8 cellular contexts compared by ENCODE assay signal in genomic region chr19:53424968-53425597, GRCh38. TPM values are rescaled to one million over a fixed set of nuclear protein-coding genes. Genes with fewer than 3 reads are reported as not detected.
DNase-seq lines count a peak whose midpoint lies in the region; ATAC-seq, FAIRE-seq and TF ChIP-seq lines count a peak whose summit lies in the region.

No MANE protein-coding gene starts in this region.

- no peaks in the 10 kb centered on the region for H3K9me3 ChIP-seq in CD8-positive, alpha-beta memory T cell (ENCODE audit: low read length)
- no peaks in the 10 kb centered on the region for H3K9me3 ChIP-seq in astrocyte (ENCODE audit: insufficient read depth, low read depth, low read length)
- H3K9me3 ChIP-seq in hepatocyte (ENCODE audit: low read depth) = no peaks in the 10 kb centered on the region
- H3K9me3 ChIP-seq in sigmoid colon = no peaks in the 10 kb centered on the region

- no peaks in the 10 kb centered on the region for H3K36me3 ChIP-seq in CD8-positive, alpha-beta memory T cell (ENCODE audit: insufficient read depth, low read length)
- no peaks in the 10 kb centered on the region for H3K36me3 ChIP-seq in astrocyte (ENCODE audit: insufficient read depth, low read length)
- H3K36me3 ChIP-seq in hepatocyte (replicated peaks; ENCODE audit: insufficient read depth, low read depth) = no peaks in the 10 kb centered on the region
- no peaks in the 10 kb centered on the region for H3K36me3 ChIP-seq in sigmoid colon

- no peak overlapping the region for H3K9ac ChIP-seq in astrocyte (ENCODE audit: low read length)

- no peak for TF ChIP-seq POLR2A in sigmoid colon (IDR thresholded peaks at IDR 0.05)

- POLR2A ChIA-PET in CD8-positive, alpha-beta memory T cell (lab: Charles Lee) = no interaction called here

- no peak overlapping the region for H3K27ac ChIP-seq in CD8-positive, alpha-beta memory T cell (ENCODE audit: low read depth, low read length)
- H3K27ac ChIP-seq in astrocyte (ENCODE audit: low read depth, low read length) = no peak overlapping the region
- H3K27ac ChIP-seq in hepatocyte = no peak overlapping the region
- H3K27ac ChIP-seq in sigmoid colon = no peak overlapping the region

- no peaks in the 10 kb centered on the region for H3K27me3 Mint-ChIP-seq in CD8-positive, alpha-beta memory T cell
- no peaks in the 10 kb centered on the region for H3K27me3 Mint-ChIP-seq in astrocyte (ENCODE audit: low read depth, unreplicated experiment)

- H3K9me3 Mint-ChIP-seq in CD8-positive, alpha-beta memory T cell = peaks cover 0 to 10% (median 2%) of the 10 kb centered on the region in 5 donors
- H3K9me3 Mint-ChIP-seq in astrocyte (ENCODE audit: unreplicated experiment) = no peaks in the 10 kb centered on the region

- intact Hi-C loops in sigmoid colon (cut with DNase I) = no loop called here

- DNase-seq in CD8-positive, alpha-beta memory T cell = peak; percentile 47 to 74 (median 53)
- DNase-seq in LHCN-M2 (ENCODE audit: low read depth) (peak; percentile 52), T-helper 2 cell (peak; percentile 17 to 57 (median 42)), astrocyte (ENCODE audit: low read depth) (peak; percentile 29), hepatocyte (ENCODE audit: low spot score) (peak; percentile 90), sigmoid colon (peak; percentile 91)

- H3K9me2 ChIP-seq in hepatocyte (replicated peaks; ENCODE audit: insufficient read depth) = no peaks in the 10 kb centered on the region

- H4K20me1 ChIP-seq in astrocyte (ENCODE audit: insufficient read depth, low read length) (no peaks in the 10 kb centered on the region), hepatocyte (ENCODE audit: insufficient read depth, poor library complexity, severe bottlenecking) (no peaks in the 10 kb centered on the region)

- H3K4me3 Mint-ChIP-seq in CD8-positive, alpha-beta memory T cell = no peak overlapping the region
- H3K4me3 Mint-ChIP-seq in astrocyte (ENCODE audit: unreplicated experiment) = no peak overlapping the region

- no peak overlapping the region for H3K4me2 ChIP-seq in astrocyte (ENCODE audit: low read length)
- H3K4me2 ChIP-seq in hepatocyte = peak overlapping the region; percentile 43

- H3K4me1 ChIP-seq in CD8-positive, alpha-beta memory T cell (ENCODE audit: insufficient read depth, low read length) = no peaks in the 10 kb centered on the region
- H3K4me1 ChIP-seq in astrocyte (ENCODE audit: insufficient read depth, low read length) (no peaks in the 10 kb centered on the region), hepatocyte (ENCODE audit: insufficient read depth) (peaks cover 9% of the 10 kb centered on the region), sigmoid colon (peaks cover 0 to 4% (median 0%) of the 10 kb centered on the region in 4 donors)

- H3K79me2 ChIP-seq in astrocyte (ENCODE audit: insufficient read depth, low read length) (no peaks in the 10 kb centered on the region), hepatocyte (no peaks in the 10 kb centered on the region)

- peaks cover 0 to 3% (median 0%) of the 10 kb centered on the region in 3 donors for H3K4me1 Mint-ChIP-seq in CD8-positive, alpha-beta memory T cell
- no peaks in the 10 kb centered on the region for H3K4me1 Mint-ChIP-seq in astrocyte (ENCODE audit: low read depth, unreplicated experiment)

- H3K36me3 Mint-ChIP-seq in CD8-positive, alpha-beta memory T cell = no peaks in the 10 kb centered on the region
- peaks cover 2% of the 10 kb centered on the region for H3K36me3 Mint-ChIP-seq in astrocyte (ENCODE audit: low read depth, unreplicated experiment)

- H2AFZ ChIP-seq in astrocyte (ENCODE audit: low read depth, low read length) (no peak overlapping the region), hepatocyte (no peak overlapping the region)

- CTCF ChIA-PET in CD8-positive, alpha-beta memory T cell (lab: Charles Lee) = interaction anchor here (0.8 to 1.7 kb wide), 11 partner anchors 10 to 416 kb away, joined by 3 to 7 read pairs (median 4); no protein-coding TSS in a partner anchor

- H3K4me3 ChIP-seq in CD8-positive, alpha-beta memory T cell (ENCODE audit: low read length) = no peak overlapping the region
- no peak overlapping the region for H3K4me3 ChIP-seq in astrocyte (ENCODE audit: insufficient read depth, low read depth, low read length)
- no peak overlapping the region for H3K4me3 ChIP-seq in hepatocyte
- no peak overlapping the region for H3K4me3 ChIP-seq in sigmoid colon

- no peak for TF ChIP-seq EP300 in sigmoid colon (IDR thresholded peaks at IDR 0.05)

- H3K27me3 ChIP-seq in CD8-positive, alpha-beta memory T cell (ENCODE audit: insufficient read depth, low read length, poor library complexity, severe bottlenecking) = no peaks in the 10 kb centered on the region
- H3K27me3 ChIP-seq in astrocyte (ENCODE audit: insufficient read depth, low read length) (no peaks in the 10 kb centered on the region), hepatocyte (no peaks in the 10 kb centered on the region), sigmoid colon (no peaks in the 10 kb centered on the region)

- peak; percentile 46 for TF ChIP-seq CTCF in astrocyte (IDR thresholded peaks at IDR 0.05; ENCODE audit: insufficient read depth, low read depth, low read length)
- peak; percentile 81 for TF ChIP-seq CTCF in hepatocyte (IDR thresholded peaks at IDR 0.05; ENCODE audit: poor library complexity)
- peak; percentile 42 to 76 (median 64) for TF ChIP-seq CTCF in sigmoid colon (IDR thresholded peaks at IDR 0.05)

- no peak for FAIRE-seq in astrocyte (lab: Jason Lieb, UNC)

- ATAC-seq in GM18861 (IDR thresholded peaks at IDR 0.05; ENCODE audit: unreplicated experiment) (no peak), GM21360 (IDR thresholded peaks at IDR 0.05; ENCODE audit: unreplicated experiment) (no peak)

- H3K27ac Mint-ChIP-seq in CD8-positive, alpha-beta memory T cell = peak overlapping the region in 1 of 8 donors; percentile 63
- no peak overlapping the region for H3K27ac Mint-ChIP-seq in astrocyte (ENCODE audit: unreplicated experiment)

- 28% methylated on average over 9 of the region's 9 CpGs for WGBS in hepatocyte (ENCODE audit: low lambda C conversion rate, missing lambda C conversion rate)
- WGBS in sigmoid colon, 2 donors = 29 to 33% methylated on average over 9 of the region's 9 CpGs

RNA-seq across cellular contexts. Expression of gene ZNF761, which starts 6.7 kb away (rescaled TPM):
- total RNA-seq in CD8-positive, alpha-beta memory T cell = 10 to 100 TPM in 1 of 2 experiments, 1 to 10 TPM in 1; 8.9 to 10.6 TPM
- polyA plus RNA-seq in CD8-positive, alpha-beta memory T cell = 10.6 TPM
- 11.8 and 16.1 TPM in 2 replicates for total RNA-seq in LHCN-M2 (2014; rRNA removed)
- polyA plus RNA-seq in LHCN-M2 (2012) = 3.6 TPM
- total RNA-seq in astrocyte = 10.3 and 11.3 TPM in 2 replicates
- 27.7 and 28.1 TPM in 2 replicates for total RNA-seq in hepatocyte
- polyA plus RNA-seq in hepatocyte = 11.5 and 13.5 TPM in 2 replicates
- total RNA-seq in sigmoid colon = 10 to 100 TPM in 3 of 4 donors, 1 to 10 TPM in 1; 6.5 to 12.5 (median 11.0) TPM
- 1 to 10 TPM; 3.5 to 7.8 (median 6.7) TPM for polyA plus RNA-seq in sigmoid colon

RNA-seq across cellular contexts. Expression of gene ZNF765, which starts 30.1 kb away (rescaled TPM):
- 10 to 100 TPM; 10.1 to 10.5 TPM for total RNA-seq in CD8-positive, alpha-beta memory T cell
- 10.0 TPM for polyA plus RNA-seq in CD8-positive, alpha-beta memory T cell
- 11.3 and 15.8 TPM in 2 replicates for total RNA-seq in LHCN-M2 (2014; rRNA removed)
- 3.1 TPM for polyA plus RNA-seq in LHCN-M2 (2012)
- total RNA-seq in astrocyte = 7.5 and 8.9 TPM in 2 replicates
- 16.4 and 24.5 TPM in 2 replicates for total RNA-seq in hepatocyte
- 9.3 and 12.7 TPM in 2 replicates for polyA plus RNA-seq in hepatocyte
- total RNA-seq in sigmoid colon = 10 to 100 TPM in 3 of 4 donors, 1 to 10 TPM in 1; 6.2 to 13.0 (median 11.7) TPM
- polyA plus RNA-seq in sigmoid colon = 1 to 10 TPM; 3.5 to 5.1 (median 3.6) TPM

RNA-seq across cellular contexts. Expression of gene ZNF813, which starts 42.5 kb away (rescaled TPM):
- 1 to 10 TPM; 5.6 to 6.6 TPM for total RNA-seq in CD8-positive, alpha-beta memory T cell
- 4.7 TPM for polyA plus RNA-seq in CD8-positive, alpha-beta memory T cell
- 3.5 and 5.7 TPM in 2 replicates for total RNA-seq in LHCN-M2 (2014; rRNA removed)
- polyA plus RNA-seq in LHCN-M2 (2012) = 1.2 TPM
- total RNA-seq in astrocyte = 3.7 and 4.1 TPM in 2 replicates
- total RNA-seq in hepatocyte = 7.7 and 8.6 TPM in 2 replicates
- 2.3 and 2.8 TPM in 2 replicates for polyA plus RNA-seq in hepatocyte
- 1 to 10 TPM; 2.9 to 4.2 (median 3.4) TPM for total RNA-seq in sigmoid colon
- 1 to 10 TPM; 1.2 to 1.9 (median 1.2) TPM for polyA plus RNA-seq in sigmoid colon

RNA-seq across cellular contexts. Expression of gene ZNF525, which starts 59.6 kb away (rescaled TPM):
- total RNA-seq in CD8-positive, alpha-beta memory T cell = 10 to 100 TPM; 17.8 to 18.7 TPM
- 9.9 TPM for polyA plus RNA-seq in CD8-positive, alpha-beta memory T cell
- total RNA-seq in LHCN-M2 (2014; rRNA removed) (7.3 and 8.3 TPM in 2 replicates), astrocyte (5.4 and 7.1 TPM in 2 replicates), hepatocyte (12.2 and 14.2 TPM in 2 replicates), sigmoid colon (1 to 10 TPM; 6.3 to 8.3 (median 7.0) TPM)
- 1.8 TPM for polyA plus RNA-seq in LHCN-M2 (2012)
- polyA plus RNA-seq in hepatocyte (3.8 and 4.5 TPM in 2 replicates), sigmoid colon (10 to 100 TPM in 1 of 3 donors, 1 to 10 TPM in 2; 1.4 to 10.8 (median 7.0) TPM)

Comparison
In these comparisons a context has a peak if more than half of its experiments do, and no peak if none do; other contexts are left out.
1. DNase-seq: peak in every context shown above with its lines; median percentile 91 in sigmoid colon; 90 in hepatocyte; 53 in CD8-positive, alpha-beta memory T cell; 52 in LHCN-M2; 42 in T-helper 2 cell; 29 in astrocyte.